20 cellular contexts compared by ENCODE assay signal in genomic region chr2:237209885-237210284, GRCh38.
DNase-seq lines count a peak whose midpoint lies in the region; ATAC-seq and TF ChIP-seq lines count a peak whose summit lies in the region.
"Had no signal": no experiment of that assay in that cellular context is flagged by ENCODE, and none has a peak within 500 bp of the region (broad histone marks: within the 10 kb centered on the region; RNA-seq: fewer than 3 reads in every experiment).

No MANE protein-coding gene starts in this region.

- no peaks in the 10 kb centered on the region for H3K9me2 ChIP-seq in GM23248 (ENCODE audit: insufficient read depth)

- H3K79me2 ChIP-seq in ACC112 (ENCODE audit: control insufficient read depth, insufficient read depth, low read length, unreplicated experiment), result no peaks in the 10 kb centered on the region
- no peaks in the 10 kb centered on the region for H3K79me2 ChIP-seq in GM23248 (ENCODE audit: insufficient read depth)

- in situ Hi-C loops in GM23248 (cut with MboI), result no loop called here

- H3K9me3 ChIP-seq in GM23248 (ENCODE audit: low read depth), result no peaks in the 10 kb centered on the region
- H3K9me3 ChIP-seq: HAP-1 had no signal

- peaks cover 68% of the 10 kb centered on the region for H3F3A ChIP-seq in GM23248 (ENCODE audit: insufficient read depth)

- H3K4me1 Mint-ChIP-seq in osteocyte (ENCODE audit: unreplicated experiment), result peaks cover 52% of the 10 kb centered on the region
- H3K4me1 Mint-ChIP-seq: B cell; CD4-positive, CD25-positive, alpha-beta regulatory T cell had no signal

- no peaks in the 10 kb centered on the region for H3K36me3 ChIP-seq in ACC112 (ENCODE audit: insufficient read depth, low read length)
- H3K36me3 ChIP-seq in GM23248 (ENCODE audit: low read depth), result no peaks in the 10 kb centered on the region
- H3K36me3 ChIP-seq: HAP-1 had no signal

- H3K36me3 Mint-ChIP-seq in osteocyte (ENCODE audit: unreplicated experiment), result no peaks in the 10 kb centered on the region
- H3K36me3 Mint-ChIP-seq: CD4-positive, CD25-positive, alpha-beta regulatory T cell had no signal

- peak overlapping the region; percentile 85 for H3K9ac ChIP-seq in GM23248

- no peaks in the 10 kb centered on the region for H3K9me3 Mint-ChIP-seq in osteocyte (ENCODE audit: unreplicated experiment)

- no peak overlapping the region for H3K27ac Mint-ChIP-seq in osteocyte (ENCODE audit: unreplicated experiment)
- H3K27ac Mint-ChIP-seq: B cell; CD4-positive, CD25-positive, alpha-beta regulatory T cell had no signal

- H3K4me1 ChIP-seq in ACC112 (ENCODE audit: control insufficient read depth, insufficient read depth, low read length, unreplicated experiment), result peaks cover 44% of the 10 kb centered on the region
- H3K4me1 ChIP-seq in GM23248 (ENCODE audit: insufficient read depth), result peaks cover 47% of the 10 kb centered on the region
- no peaks in the 10 kb centered on the region for H3K4me1 ChIP-seq in foreskin keratinocyte
- H3K4me1 ChIP-seq: HAP-1 had no signal

- H3K27ac ChIP-seq in ACC112 (ENCODE audit: low read depth, low read length) (peak overlapping the region; percentile 92), GM23248 (peak overlapping the region; percentile 96), foreskin keratinocyte (no peak overlapping the region)
- H3K27ac ChIP-seq: PC-9 had no signal

- H2AFZ ChIP-seq in ACC112 (ENCODE audit: low read length, unreplicated experiment) (no peak overlapping the region), GM23248 (no peak overlapping the region)
- H2AFZ ChIP-seq: PC-9 had no signal

- TF ChIP-seq CTCF in osteocyte (IDR thresholded peaks at IDR 0.05), result no peak
- TF ChIP-seq CTCF in foreskin keratinocyte (conservative IDR thresholded peaks at IDR 0.05), result no peak

- WGBS in GM23248 (ENCODE audit: low coverage in 1 of 2, low lambda C conversion rate in 2 of 2, missing lambda C conversion rate in 2 of 2), 2 experiments, result 27 to 28% methylated on average over 6 of the region's 6 CpGs

- H4K20me1 ChIP-seq in GM23248 (ENCODE audit: insufficient read depth), result no peaks in the 10 kb centered on the region

- no peak overlapping the region for H3K4me3 ChIP-seq in ACC112 (ENCODE audit: low read depth, low read length)
- no peak overlapping the region for H3K4me3 ChIP-seq in GM23248
- H3K4me3 ChIP-seq: HAP-1, PC-9 had no signal

- no peak for ATAC-seq in foreskin keratinocyte

- peak overlapping the region; percentile 73 for H3K4me2 ChIP-seq in GM23248 (ENCODE audit: unreplicated experiment)
- H3K4me2 ChIP-seq: PC-9 had no signal

- DNase-seq in GM23248, result peak; percentile 46
- peak; percentile 88 for DNase-seq in fibroblast of gingiva (ENCODE audit: low read depth)
- peak; percentile 10 for DNase-seq in osteocyte (ENCODE audit: extremely low spot score, unreplicated experiment)
- no peak for DNase-seq in iPS-NIHi11 (ENCODE audit: low spot score)
- DNase-seq in dedifferentiated amniotic fluid mesenchymal stem cell (ENCODE audit: extremely low spot score), result no peak
- no peak for DNase-seq in foreskin keratinocyte
- no peak for DNase-seq in GM19238 (ENCODE audit: insufficient read length, low spot score)
- DNase-seq: ACHN; CD4-positive, CD25-positive, alpha-beta regulatory T cell; DMS53; KBM-7; MV-4-11; NCI-H1417 treated with DMSO at 0.1 percent for 48 hours; NCI-H1930; NCI-H446 treated with DMSO at 0.1 percent for 48 hours; NCI-H748 treated with DMSO at 0.1 percent for 48 hours; PC-9 had no signal

- H3K4me3 Mint-ChIP-seq in osteocyte (ENCODE audit: unreplicated experiment), result no peak overlapping the region
- H3K4me3 Mint-ChIP-seq: B cell; CD4-positive, CD25-positive, alpha-beta regulatory T cell had no signal

- H3K27me3 Mint-ChIP-seq in osteocyte (ENCODE audit: unreplicated experiment), result no peaks in the 10 kb centered on the region
- H3K27me3 Mint-ChIP-seq: CD4-positive, CD25-positive, alpha-beta regulatory T cell had no signal

- H3K27me3 ChIP-seq in ACC112 (ENCODE audit: insufficient read depth, low read length), result no peaks in the 10 kb centered on the region
- no peaks in the 10 kb centered on the region for H3K27me3 ChIP-seq in GM23248 (replicated peaks; ENCODE audit: insufficient read depth)
- H3K27me3 ChIP-seq in foreskin keratinocyte, result peaks cover 34% of the 10 kb centered on the region

Comparison
In these comparisons a context has a peak if more than half of its experiments do, and no peak if none do; other contexts are left out.
1. DNase-seq: peak in GM23248 (single experiment), fibroblast of gingiva (single experiment) and osteocyte (single experiment); none in iPS-NIHi11 (single experiment), dedifferentiated amniotic fluid mesenchymal stem cell (single experiment), foreskin keratinocyte (0 of 2) and GM19238 (single experiment).